2 cellular contexts compared by ENCODE assay signal in the genomic region with DNA sequence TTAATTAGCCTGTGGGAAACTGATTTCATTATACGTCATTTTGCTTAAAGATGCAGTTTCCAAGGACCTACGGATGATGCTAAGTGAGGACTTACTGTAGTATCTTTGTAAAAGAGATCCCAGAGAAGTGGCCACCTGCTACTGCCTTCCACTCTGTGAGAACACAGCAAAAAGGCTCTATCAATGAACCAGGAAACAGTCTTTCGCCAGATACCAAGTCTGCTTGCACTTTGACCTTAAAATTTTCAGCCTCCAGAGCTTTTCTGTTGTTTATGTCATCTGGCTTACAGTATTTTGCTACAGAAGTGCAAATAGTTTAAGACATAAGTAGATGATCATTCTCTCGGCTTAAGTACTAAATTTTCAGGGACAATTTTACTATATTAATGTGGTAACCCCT.
A peak's percentile ranks its signal among the peaks of the same experiment; 100 is the strongest.
TF ChIP-seq lines count a peak whose summit lies in the region.

No MANE protein-coding gene starts in this region.

TF ChIP-seq in liver, 16 proteins besides CTCF, POLR2A, EP300 and RAD21:
- TF ChIP-seq, protein P1, sequence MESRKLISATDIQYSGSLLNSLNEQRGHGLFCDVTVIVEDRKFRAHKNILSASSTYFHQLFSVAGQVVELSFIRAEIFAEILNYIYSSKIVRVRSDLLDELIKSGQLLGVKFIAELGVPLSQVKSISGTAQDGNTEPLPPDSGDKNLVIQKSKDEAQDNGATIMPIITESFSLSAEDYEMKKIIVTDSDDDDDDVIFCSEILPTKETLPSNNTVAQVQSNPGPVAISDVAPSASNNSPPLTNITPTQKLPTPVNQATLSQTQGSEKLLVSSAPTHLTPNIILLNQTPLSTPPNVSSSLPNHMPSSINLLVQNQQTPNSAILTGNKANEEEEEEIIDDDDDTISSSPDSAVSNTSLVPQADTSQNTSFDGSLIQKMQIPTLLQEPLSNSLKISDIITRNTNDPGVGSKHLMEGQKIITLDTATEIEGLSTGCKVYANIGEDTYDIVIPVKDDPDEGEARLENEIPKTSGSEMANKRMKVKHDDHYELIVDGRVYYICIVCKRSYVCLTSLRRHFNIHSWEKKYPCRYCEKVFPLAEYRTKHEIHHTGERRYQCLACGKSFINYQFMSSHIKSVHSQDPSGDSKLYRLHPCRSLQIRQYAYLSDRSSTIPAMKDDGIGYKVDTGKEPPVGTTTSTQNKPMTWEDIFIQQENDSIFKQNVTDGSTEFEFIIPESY (IDR thresholded peaks at IDR 0.05) = no peak
- no peak for TF ChIP-seq FOXA1 (IDR thresholded peaks at IDR 0.05)
- no peak for TF ChIP-seq HNF4G (IDR thresholded peaks at IDR 0.05)
- TF ChIP-seq NR2F2 (IDR thresholded peaks at IDR 0.05) = peak; percentile 27
- TF ChIP-seq HNF4A (conservative IDR thresholded peaks at IDR 0.05) = peak in 1 of 2 donors; percentile 36

TF ChIP-seq in HepG2, 621 proteins besides CTCF, POLR2A, EP300 and RAD21:
- TF ChIP-seq, protein P2, sequence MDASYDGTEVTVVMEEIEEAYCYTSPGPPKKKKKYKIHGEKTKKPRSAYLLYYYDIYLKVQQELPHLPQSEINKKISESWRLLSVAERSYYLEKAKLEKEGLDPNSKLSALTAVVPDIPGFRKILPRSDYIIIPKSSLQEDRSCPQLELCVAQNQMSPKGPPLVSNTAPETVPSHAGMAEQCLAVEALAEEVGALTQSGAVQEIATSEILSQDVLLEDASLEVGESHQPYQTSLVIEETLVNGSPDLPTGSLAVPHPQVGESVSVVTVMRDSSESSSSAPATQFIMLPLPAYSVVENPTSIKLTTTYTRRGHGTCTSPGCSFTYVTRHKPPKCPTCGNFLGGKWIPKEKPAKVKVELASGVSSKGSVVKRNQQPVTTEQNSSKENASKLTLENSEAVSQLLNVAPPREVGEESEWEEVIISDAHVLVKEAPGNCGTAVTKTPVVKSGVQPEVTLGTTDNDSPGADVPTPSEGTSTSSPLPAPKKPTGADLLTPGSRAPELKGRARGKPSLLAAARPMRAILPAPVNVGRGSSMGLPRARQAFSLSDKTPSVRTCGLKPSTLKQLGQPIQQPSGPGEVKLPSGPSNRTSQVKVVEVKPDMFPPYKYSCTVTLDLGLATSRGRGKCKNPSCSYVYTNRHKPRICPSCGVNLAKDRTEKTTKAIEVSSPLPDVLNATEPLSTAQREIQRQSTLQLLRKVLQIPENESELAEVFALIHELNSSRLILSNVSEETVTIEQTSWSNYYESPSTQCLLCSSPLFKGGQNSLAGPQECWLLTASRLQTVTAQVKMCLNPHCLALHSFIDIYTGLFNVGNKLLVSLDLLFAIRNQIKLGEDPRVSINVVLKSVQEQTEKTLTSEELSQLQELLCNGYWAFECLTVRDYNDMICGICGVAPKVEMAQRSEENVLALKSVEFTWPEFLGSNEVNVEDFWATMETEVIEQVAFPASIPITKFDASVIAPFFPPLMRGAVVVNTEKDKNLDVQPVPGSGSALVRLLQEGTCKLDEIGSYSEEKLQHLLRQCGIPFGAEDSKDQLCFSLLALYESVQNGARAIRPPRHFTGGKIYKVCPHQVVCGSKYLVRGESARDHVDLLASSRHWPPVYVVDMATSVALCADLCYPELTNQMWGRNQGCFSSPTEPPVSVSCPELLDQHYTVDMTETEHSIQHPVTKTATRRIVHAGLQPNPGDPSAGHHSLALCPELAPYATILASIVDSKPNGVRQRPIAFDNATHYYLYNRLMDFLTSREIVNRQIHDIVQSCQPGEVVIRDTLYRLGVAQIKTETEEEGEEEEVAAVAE (CRISPR knock-in tag; IDR thresholded peaks at IDR 0.05; ENCODE audit: borderline replicate concordance) = no peak
- TF ChIP-seq, protein P3, sequence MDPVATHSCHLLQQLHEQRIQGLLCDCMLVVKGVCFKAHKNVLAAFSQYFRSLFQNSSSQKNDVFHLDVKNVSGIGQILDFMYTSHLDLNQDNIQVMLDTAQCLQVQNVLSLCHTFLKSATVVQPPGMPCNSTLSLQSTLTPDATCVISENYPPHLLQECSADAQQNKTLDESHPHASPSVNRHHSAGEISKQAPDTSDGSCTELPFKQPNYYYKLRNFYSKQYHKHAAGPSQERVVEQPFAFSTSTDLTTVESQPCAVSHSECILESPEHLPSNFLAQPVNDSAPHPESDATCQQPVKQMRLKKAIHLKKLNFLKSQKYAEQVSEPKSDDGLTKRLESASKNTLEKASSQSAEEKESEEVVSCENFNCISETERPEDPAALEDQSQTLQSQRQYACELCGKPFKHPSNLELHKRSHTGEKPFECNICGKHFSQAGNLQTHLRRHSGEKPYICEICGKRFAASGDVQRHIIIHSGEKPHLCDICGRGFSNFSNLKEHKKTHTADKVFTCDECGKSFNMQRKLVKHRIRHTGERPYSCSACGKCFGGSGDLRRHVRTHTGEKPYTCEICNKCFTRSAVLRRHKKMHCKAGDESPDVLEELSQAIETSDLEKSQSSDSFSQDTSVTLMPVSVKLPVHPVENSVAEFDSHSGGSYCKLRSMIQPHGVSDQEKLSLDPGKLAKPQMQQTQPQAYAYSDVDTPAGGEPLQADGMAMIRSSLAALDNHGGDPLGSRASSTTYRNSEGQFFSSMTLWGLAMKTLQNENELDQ (CRISPR knock-in tag; IDR thresholded peaks at IDR 0.05; ENCODE audit: borderline replicate concordance) = no peak
- TF ChIP-seq CENPX (CRISPR knock-in tag; IDR thresholded peaks at IDR 0.05) (no peak), ZNF746 (CRISPR knock-in tag; IDR thresholded peaks at IDR 0.05) (no peak), ZNF782 (CRISPR knock-in tag; IDR thresholded peaks at IDR 0.05; ENCODE audit: borderline replicate concordance) (no peak)
TF ChIP-seq in HepG2: peak in this region for 0.
